ENCODE assay signal across 11 cellular contexts in genomic region chr2:31962757-31963361, GRCh38. TPM values are rescaled to one million over a fixed set of nuclear protein-coding genes. Genes with fewer than 3 reads are reported as not detected.
A peak's percentile ranks its signal among the peaks of the same experiment; 100 is the strongest.
DNase-seq lines count a peak whose midpoint lies in the region; ATAC-seq and TF ChIP-seq lines count a peak whose summit lies in the region.
"Had no signal": no experiment of that assay in that cellular context is flagged by ENCODE, and none has a peak within 500 bp of the region (broad histone marks: within the 10 kb centered on the region; RNA-seq: fewer than 3 reads in every experiment).

No MANE protein-coding gene starts in this region.

- no peak overlapping the region for H3K27ac Mint-ChIP-seq in activated naive CD4-positive, alpha-beta T cell treated with anti-CD3 and anti-CD28 coated beads, Interleukin-2, amount 50 U/mL, for 72 hours

- intact Hi-C loops in left colon (cut with DNase I, micrococcal nuclease) = no loop called here

- ATAC-seq in activated naive CD4-positive, alpha-beta T cell treated with anti-CD3 and anti-CD28 coated beads, Interleukin-2, amount 50 U/mL, for 72 hours = peak; percentile 51 to 79
- ATAC-seq in left colon (no peak), GM21360 (IDR thresholded peaks at IDR 0.05; ENCODE audit: unreplicated experiment) (no peak)

- no peaks in the 10 kb centered on the region for H3K9me3 Mint-ChIP-seq in activated naive CD4-positive, alpha-beta T cell treated with anti-CD3 and anti-CD28 coated beads, Interleukin-2, amount 50 U/mL, for 72 hours

- TF ChIP-seq CTCF in LNCaP clone FGC (IDR thresholded peaks at IDR 0.05; ENCODE audit: control insufficient read depth, extremely low read depth, insufficient read depth) = no peak

- H3K4me3 ChIP-seq in LNCaP clone FGC (ENCODE audit: low read depth, low read length) = no peak overlapping the region
- H3K4me3 ChIP-seq: cardiac muscle cell had no signal

- H3K36me3 Mint-ChIP-seq in activated naive CD4-positive, alpha-beta T cell treated with anti-CD3 and anti-CD28 coated beads, Interleukin-2, amount 50 U/mL, for 72 hours = no peaks in the 10 kb centered on the region

- DNase-seq in activated T-cell treated with anti-CD3 and anti-CD28 coated beads for 48 hours (ENCODE audit: low read depth) (peak; percentile 37), LNCaP clone FGC (ENCODE audit: low read depth) (peak; percentile 14), left colon (no peak), DMS 273 treated with DMSO at 0.1 percent for 48 hours (lab: John Stamatoyannopoulos, UW) (no peak)
- no peak for DNase-seq in activated T-cell treated with anti-CD3 and anti-CD28 coated beads, Interleukin-2, amount 50 U/mL, for 1 hour
- DNase-seq in activated naive CD4-positive, alpha-beta T cell treated with anti-CD3 and anti-CD28 coated beads, Interleukin-2, amount 50 U/mL, for 72 hours (ENCODE audit: low spot score in 2 of 2) = peak in 1 of 2 donors; percentile 16
- peak; percentile 30 for DNase-seq in stimulated activated CD4-positive, alpha-beta T cell treated with anti-CD3 and anti-CD28 coated beads, Interleukin-4, amount 100 ng/mL, for 24 hours
- DNase-seq: DMS53, NCI-H1092 had no signal

RNA-seq across cellular contexts. Expression of gene MEMO1, which starts 47.9 kb away (rescaled TPM):
- 10 to 100 TPM; 51.0 to 56.6 TPM for total RNA-seq in activated naive CD4-positive, alpha-beta T cell treated with anti-CD3 and anti-CD28 coated beads, Interleukin-2, amount 50 U/mL, for 72 hours
- total RNA-seq in left colon = 10 to 100 TPM; 28.2 to 29.1 TPM

Comparison
In these comparisons a context has a peak if more than half of its experiments do, and no peak if none do; other contexts are left out.
1. DNase-seq: peak in activated T-cell treated with anti-CD3 and anti-CD28 coated beads for 48 hours (single experiment), LNCaP clone FGC (single experiment) and stimulated activated CD4-positive, alpha-beta T cell treated with anti-CD3 and anti-CD28 coated beads, Interleukin-4, amount 100 ng/mL, for 24 hours (single experiment); none in activated T-cell treated with anti-CD3 and anti-CD28 coated beads, Interleukin-2, amount 50 U/mL, for 1 hour (single experiment), left colon (0 of 2) and DMS 273 treated with DMSO at 0.1 percent for 48 hours (single experiment).
2. ATAC-seq: peak in activated naive CD4-positive, alpha-beta T cell treated with anti-CD3 and anti-CD28 coated beads, Interleukin-2, amount 50 U/mL, for 72 hours (2 of 2); none in left colon (single experiment) and GM21360 (single experiment).